ENCODE assay signal across 8 cellular contexts in the genomic region with DNA sequence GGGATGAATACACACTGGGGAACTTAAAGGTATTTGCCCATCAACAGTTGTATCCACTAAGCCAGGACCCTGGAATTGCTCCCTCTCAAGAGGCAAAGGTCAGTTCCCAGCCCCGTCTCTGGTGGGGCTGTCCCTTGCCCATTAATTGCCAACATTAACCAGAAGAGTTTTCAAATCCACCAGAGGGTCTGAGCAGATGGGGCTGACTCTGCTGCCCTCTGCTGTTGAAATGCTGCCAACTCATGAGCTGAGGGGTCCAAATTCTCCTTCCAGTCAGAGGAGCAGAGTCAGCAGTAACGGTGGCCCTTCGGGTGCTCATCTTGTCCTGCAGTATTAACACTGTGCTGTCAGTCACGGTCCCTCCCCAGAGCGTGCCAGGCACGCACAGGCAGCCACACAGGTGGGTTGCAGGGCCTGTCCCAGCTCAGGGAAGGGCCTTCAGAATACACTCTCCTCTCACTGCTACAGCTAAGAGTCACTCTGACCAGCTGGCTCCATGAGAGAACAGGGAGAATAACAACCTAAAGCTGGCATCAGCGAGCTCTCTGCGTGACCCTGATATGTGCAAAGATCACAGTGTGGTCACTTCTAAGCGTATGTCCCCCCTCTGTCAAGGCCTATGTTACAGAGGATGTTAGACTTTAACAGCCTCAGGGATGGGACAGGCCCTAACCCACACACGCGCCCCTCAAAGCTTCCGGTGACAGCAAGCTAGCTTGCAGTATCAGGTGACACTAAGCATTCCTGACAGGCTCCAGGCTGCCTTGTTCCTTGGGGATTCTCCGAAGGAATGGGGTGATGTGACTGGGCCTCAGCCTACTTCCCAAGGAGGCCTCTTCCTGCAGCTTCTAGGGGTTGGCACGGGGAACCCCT. TPM values are rescaled to one million over a fixed set of nuclear protein-coding genes. Genes with fewer than 3 reads are reported as not detected.
DNase-seq lines count a peak whose midpoint lies in the region; ATAC-seq and TF ChIP-seq lines count a peak whose summit lies in the region.

No MANE protein-coding gene starts in this region.

- CTCF ChIA-PET in Caco-2 (lab: Charles Lee), result interaction anchor here (0.5 to 1.9 kb wide), 27 partner anchors 11 to 439 kb away, joined by 3 to 23 read pairs (median 5); partner anchors contain the start of genes EHD4, MAPKBP1 and PLA2G4B
- CTCF ChIA-PET in activated CD8-positive, alpha-beta T cell treated with anti-CD3 and anti-CD28 coated beads, Interleukin-2, amount 10 ng/mL, durations not matched to agents 7 days and 5 days (lab: Charles Lee), result interaction anchor here (0.6 to 7.6 kb wide), 57 partner anchors 8 to 439 kb away, joined by 3 to 157 read pairs (median 4); partner anchors contain the start of genes EHD4, MAPKBP1 and MGA

- no peaks in the 10 kb centered on the region for H3K27me3 Mint-ChIP-seq in Caco-2 (ENCODE audit: insufficient read depth, unreplicated experiment)
- no peaks in the 10 kb centered on the region for H3K27me3 Mint-ChIP-seq in HFFc6 (ENCODE audit: insufficient read depth)
- no peaks in the 10 kb centered on the region for H3K27me3 Mint-ChIP-seq in activated CD8-positive, alpha-beta T cell treated with anti-CD3 and anti-CD28 coated beads, Interleukin-2, amount 10 ng/mL, durations not matched to agents 7 days and 5 days (ENCODE audit: low read depth)
- no peaks in the 10 kb centered on the region for H3K27me3 Mint-ChIP-seq in mesothelial cell of epicardium (ENCODE audit: low read depth)

- peak; percentile 77 to 85 for TF ChIP-seq CTCF in Caco-2 (IDR thresholded peaks at IDR 0.05; ENCODE audit: insufficient read depth in 1 of 2, low read depth in 1 of 2, low read length in 1 of 2, severe bottlenecking in 1 of 2, unreplicated experiment in 1 of 2)
- TF ChIP-seq CTCF in HFFc6 (IDR thresholded peaks at IDR 0.05), result peak; percentile 91
- peak; percentile 85 for TF ChIP-seq CTCF in mesothelial cell of epicardium (IDR thresholded peaks at IDR 0.05; ENCODE audit: unreplicated experiment)

- H3K27me3 ChIP-seq in Caco-2 (replicated peaks; ENCODE audit: control insufficient read depth, insufficient read depth, low read length), result no peaks in the 10 kb centered on the region
- H3K27me3 ChIP-seq in effector memory CD4-positive, alpha-beta T cell (replicated peaks; ENCODE audit: control insufficient read depth, insufficient read depth, low read length, poor library complexity, severe bottlenecking), result no peaks in the 10 kb centered on the region

- DNase-seq in Caco-2 (peak; percentile 56 to 68), HFFc6 (peak; percentile 49), NCI-H748 treated with DMSO at 0.1 percent for 48 hours (lab: John Stamatoyannopoulos, UW) (peak; percentile 3), mesothelial cell of epicardium (ENCODE audit: low spot score in 2 of 2, unreplicated experiment in 2 of 2) (peak in 1 of 2 experiments; percentile 79), NK-92 (lab: John Stamatoyannopoulos, UW; ENCODE audit: unreplicated experiment) (no peak)
- DNase-seq in activated CD8-positive, alpha-beta T cell treated with anti-CD3 and anti-CD28 coated beads, Interleukin-2, amount 10 ng/mL, durations not matched to agents 7 days and 5 days, result peak; percentile 81
- peak; percentile 49 to 53 (median 51) for DNase-seq in effector memory CD4-positive, alpha-beta T cell
- peak; percentile 80 for DNase-seq in stimulated activated CD8-positive, alpha-beta memory T cell treated with anti-CD3 and anti-CD28 coated beads, Interleukin-4, amount 100 ng/mL, for 48 hours

- no TSS peak for BruUV-seq in Caco-2 (replicated peaks; lab: Mats Ljungman, UMichigan)

- no peak overlapping the region for H3K27ac Mint-ChIP-seq in Caco-2 (ENCODE audit: unreplicated experiment)
- peak overlapping the region; percentile 33; the same call in 1 of the 2 replicates for H3K27ac Mint-ChIP-seq in HFFc6
- peak overlapping the region; percentile 26 for H3K27ac Mint-ChIP-seq in activated CD8-positive, alpha-beta T cell treated with anti-CD3 and anti-CD28 coated beads, Interleukin-2, amount 10 ng/mL, durations not matched to agents 7 days and 5 days
- no peak overlapping the region for H3K27ac Mint-ChIP-seq in mesothelial cell of epicardium

- no peak overlapping the region for H3K4me3 ChIP-seq in Caco-2 (ENCODE audit: low read depth, low read length)
- H3K4me3 ChIP-seq in effector memory CD4-positive, alpha-beta T cell (ENCODE audit: insufficient read depth, low read depth, low read length, poor library complexity, severe bottlenecking), result no peak overlapping the region

- H3K36me3 ChIP-seq in Caco-2 (ENCODE audit: control insufficient read depth, insufficient read depth, low read length), result peaks cover 5% of the 10 kb centered on the region
- H3K36me3 ChIP-seq in effector memory CD4-positive, alpha-beta T cell (ENCODE audit: control insufficient read depth, insufficient read depth, low read length), result peaks cover 35% of the 10 kb centered on the region

- ATAC-seq in activated CD8-positive, alpha-beta T cell treated with anti-CD3 and anti-CD28 coated beads, Interleukin-2, amount 10 ng/mL, durations not matched to agents 7 days and 5 days, result peak; percentile 81

- H3K4me3 Mint-ChIP-seq in Caco-2 (ENCODE audit: unreplicated experiment) (no peak overlapping the region), HFFc6 (no peak overlapping the region), mesothelial cell of epicardium (no peak overlapping the region)
- H3K4me3 Mint-ChIP-seq in activated CD8-positive, alpha-beta T cell treated with anti-CD3 and anti-CD28 coated beads, Interleukin-2, amount 10 ng/mL, durations not matched to agents 7 days and 5 days, result no peak overlapping the region

- H3K36me3 Mint-ChIP-seq in Caco-2 (ENCODE audit: insufficient read depth, unreplicated experiment), result peaks cover 72% of the 10 kb centered on the region
- peaks cover 22% of the 10 kb centered on the region for H3K36me3 Mint-ChIP-seq in HFFc6 (ENCODE audit: low read depth)
- H3K36me3 Mint-ChIP-seq in activated CD8-positive, alpha-beta T cell treated with anti-CD3 and anti-CD28 coated beads, Interleukin-2, amount 10 ng/mL, durations not matched to agents 7 days and 5 days (ENCODE audit: low read depth), result peaks cover 22% of the 10 kb centered on the region
- H3K36me3 Mint-ChIP-seq in mesothelial cell of epicardium, result peaks cover 9% of the 10 kb centered on the region

- H3K9me3 Mint-ChIP-seq in Caco-2 (ENCODE audit: unreplicated experiment) (no peaks in the 10 kb centered on the region), HFFc6 (no peaks in the 10 kb centered on the region), mesothelial cell of epicardium (no peaks in the 10 kb centered on the region)
- H3K9me3 Mint-ChIP-seq in activated CD8-positive, alpha-beta T cell treated with anti-CD3 and anti-CD28 coated beads, Interleukin-2, amount 10 ng/mL, durations not matched to agents 7 days and 5 days (ENCODE audit: insufficient read depth), result no peaks in the 10 kb centered on the region

- POLR2A ChIA-PET in Caco-2 (lab: Charles Lee), result interaction anchor here (0.7 kb wide), 1 partner anchor 68 kb away, joined by 3 read pairs; the partner anchor contains the start of gene EHD4
- POLR2A ChIA-PET in activated CD8-positive, alpha-beta T cell treated with anti-CD3 and anti-CD28 coated beads, Interleukin-2, amount 10 ng/mL, durations not matched to agents 7 days and 5 days (lab: Charles Lee), result interaction anchor here (0.7 to 1.2 kb wide), 4 partner anchors 9 to 132 kb away, joined by 3 to 5 read pairs (median 3); no protein-coding TSS in a partner anchor

- no peak overlapping the region for H3K27ac ChIP-seq in effector memory CD4-positive, alpha-beta T cell (ENCODE audit: insufficient read depth, low read length, poor library complexity, severe bottlenecking)

- H3K4me1 Mint-ChIP-seq in Caco-2 (ENCODE audit: low read depth, unreplicated experiment) (no peaks in the 10 kb centered on the region), HFFc6 (ENCODE audit: low read depth) (peaks cover 7% of the 10 kb centered on the region; the same call in 1 of the 2 replicates), mesothelial cell of epicardium (peaks cover 4% of the 10 kb centered on the region)
- peaks cover 20% of the 10 kb centered on the region for H3K4me1 Mint-ChIP-seq in activated CD8-positive, alpha-beta T cell treated with anti-CD3 and anti-CD28 coated beads, Interleukin-2, amount 10 ng/mL, durations not matched to agents 7 days and 5 days (ENCODE audit: low read depth)

- no peaks in the 10 kb centered on the region for H3K4me1 ChIP-seq in Caco-2
- H3K4me1 ChIP-seq in effector memory CD4-positive, alpha-beta T cell (ENCODE audit: control insufficient read depth, insufficient read depth, low read length, poor library complexity, severe bottlenecking), result no peaks in the 10 kb centered on the region

- no peaks in the 10 kb centered on the region for H3K9me3 ChIP-seq in Caco-2
- no peaks in the 10 kb centered on the region for H3K9me3 ChIP-seq in effector memory CD4-positive, alpha-beta T cell (ENCODE audit: control insufficient read depth, low read length)

- intact Hi-C loops in Caco-2 (cut with micrococcal nuclease; ENCODE audit: unreplicated experiment), result loop anchor here (1.0 to 5.0 kb wide), 3 partner anchors 38 to 130 kb away; partner anchors contain the start of genes JMJD7 and MAPKBP1

RNA-seq across cellular contexts. Expression of gene SPTBN5, which starts 10.9 kb away (rescaled TPM):
- total RNA-seq in Caco-2 (2022), result 2.3 and 2.5 TPM in 2 replicates
- total RNA-seq in HFFc6 (2021; fragmentation: NEBNext Ultra II Directional; extraction: Animal tissue kit (Norgen Biotek cat#: 25700)), result under 1 TPM; 0.16 to 0.34 (median 0.24) TPM
- under 1 TPM; 0.16 to 0.21 TPM for total RNA-seq in activated CD8-positive, alpha-beta T cell treated with anti-CD3 and anti-CD28 coated beads, Interleukin-2, amount 10 ng/mL, durations not matched to agents 7 days and 5 days
- total RNA-seq in mesothelial cell of epicardium, result 2.1 to 2.7 TPM (median 2.3 TPM) in 3 replicates

Comparison
In these comparisons a context has a peak if more than half of its experiments do, and no peak if none do; other contexts are left out.
1. H3K27ac Mint-ChIP-seq: peak in HFFc6 (single experiment) and activated CD8-positive, alpha-beta T cell treated with anti-CD3 and anti-CD28 coated beads, Interleukin-2, amount 10 ng/mL, durations not matched to agents 7 days and 5 days (single experiment); none in Caco-2 (single experiment) and mesothelial cell of epicardium (single experiment).
2. Peak in every context shown above with its lines, with median percentiles within 50 percentile points of each other: CTCF ChIP-seq.